ENCODE assay signal across 10 cellular contexts in genomic region chr6:169800668-169801395, GRCh38. TPM values are rescaled to one million over a fixed set of nuclear protein-coding genes. Genes with fewer than 3 reads are reported as not detected.
DNase-seq lines count a peak whose midpoint lies in the region; ATAC-seq, FAIRE-seq and TF ChIP-seq lines count a peak whose summit lies in the region.
"Had no signal": no experiment of that assay in that cellular context is flagged by ENCODE, and none has a peak within 500 bp of the region (broad histone marks: within the 10 kb centered on the region; RNA-seq: fewer than 3 reads in every experiment).

No MANE protein-coding gene starts in this region.

- peaks cover 37% of the 10 kb centered on the region for H3K4me1 Mint-ChIP-seq in activated T-cell treated with anti-CD3 and anti-CD28 coated beads, Interleukin-2, amount 50 U/mL, for 24 hours (ENCODE audit: low read depth)
- peaks cover 31% of the 10 kb centered on the region for H3K4me1 Mint-ChIP-seq in activated T-cell treated with anti-CD3 and anti-CD28 coated beads, Interleukin-2, amount 50 U/mL, for 4 hours (ENCODE audit: low read depth)

- no peak overlapping the region for H3K4me3 Mint-ChIP-seq in activated T-cell treated with anti-CD3 and anti-CD28 coated beads, Interleukin-2, amount 50 U/mL, for 24 hours
- H3K4me3 Mint-ChIP-seq in activated T-cell treated with anti-CD3 and anti-CD28 coated beads, Interleukin-2, amount 50 U/mL, for 4 hours, result no peak overlapping the region
- H3K4me3 Mint-ChIP-seq: activated B cell treated with CpG ODN at 0.5 μM for 24 hours, mesothelial cell of epicardium had no signal

- TF ChIP-seq CTCF in dorsolateral prefrontal cortex (IDR thresholded peaks at IDR 0.05 in 54 of 56, conservative IDR thresholded peaks at IDR 0.05 in 2 of 56; ENCODE audit: low read depth in 1 of 56, partially characterized antibody in 56 of 56), result peak in 2 of 56 donors; percentile 6 to 7

- peak overlapping the region in 50 of 59 donors; percentile 14 to 87 (median 70) for H3K27ac ChIP-seq in dorsolateral prefrontal cortex

- no peaks in the 10 kb centered on the region for H3K36me3 Mint-ChIP-seq in activated T-cell treated with anti-CD3 and anti-CD28 coated beads, Interleukin-2, amount 50 U/mL, for 24 hours (ENCODE audit: low read depth)
- H3K36me3 Mint-ChIP-seq in activated T-cell treated with anti-CD3 and anti-CD28 coated beads, Interleukin-2, amount 50 U/mL, for 4 hours (ENCODE audit: insufficient read depth), result no peaks in the 10 kb centered on the region
- H3K36me3 Mint-ChIP-seq: mesothelial cell of epicardium had no signal

- H3K27me3 ChIP-seq in dorsolateral prefrontal cortex, result peaks cover 0 to 16% (median 0%) of the 10 kb centered on the region in 45 donors

- intact Hi-C loops in dorsolateral prefrontal cortex (cut with DNase I), result loop anchor here in 1 of 2 donors (10.0 kb wide), 1 partner anchor 164 kb away; no protein-coding TSS in a partner anchor

- H3K9me3 Mint-ChIP-seq in activated T-cell treated with anti-CD3 and anti-CD28 coated beads, Interleukin-2, amount 50 U/mL, for 24 hours, result no peaks in the 10 kb centered on the region
- H3K9me3 Mint-ChIP-seq in activated T-cell treated with anti-CD3 and anti-CD28 coated beads, Interleukin-2, amount 50 U/mL, for 4 hours, result no peaks in the 10 kb centered on the region
- H3K9me3 Mint-ChIP-seq: activated B cell treated with CpG ODN at 0.5 μM for 24 hours had no signal

- H3K27me3 Mint-ChIP-seq in activated T-cell treated with anti-CD3 and anti-CD28 coated beads, Interleukin-2, amount 50 U/mL, for 24 hours, result peaks cover 44% of the 10 kb centered on the region
- peaks cover 42% of the 10 kb centered on the region for H3K27me3 Mint-ChIP-seq in activated T-cell treated with anti-CD3 and anti-CD28 coated beads, Interleukin-2, amount 50 U/mL, for 4 hours (ENCODE audit: low read depth)

- no peak for ATAC-seq in activated T-cell treated with anti-CD3 and anti-CD28 coated beads, Interleukin-2, amount 50 U/mL, for 4 hours
- ATAC-seq in GM21528 (IDR thresholded peaks at IDR 0.05; ENCODE audit: low FRiP score, unreplicated experiment), result no peak

- TF ChIP-seq POLR2A in GM12891 (IDR thresholded peaks at IDR 0.05; ENCODE audit: low read depth, low read length), result no peak

- DNase-seq in activated T-cell treated with anti-CD3 and anti-CD28 coated beads, Interleukin-2, amount 50 U/mL, for 24 hours, result peak; percentile 26
- DNase-seq in activated T-cell treated with anti-CD3 and anti-CD28 coated beads, Interleukin-2, amount 50 U/mL, for 4 hours, result no peak
- DNase-seq in NCI-H146 treated with DMSO at 0.1 percent for 48 hours (lab: John Stamatoyannopoulos, UW; ENCODE audit: unreplicated experiment) (peak; percentile 65), dorsolateral prefrontal cortex (peak in 9 of 10 donors; percentile 37 to 93 (median 78)), pons (ENCODE audit: low spot score) (peak; percentile 70), SIG-M5 treated with dmso at 0.1 percent for 504 hours (lab: John Stamatoyannopoulos, UW; ENCODE audit: unreplicated experiment) (no peak), GM12891 (ENCODE audit: insufficient read length, low spot score) (no peak)
- DNase-seq: activated B cell treated with CpG ODN at 0.5 μM for 24 hours had no signal

- peak overlapping the region; percentile 42 for H3K27ac Mint-ChIP-seq in activated T-cell treated with anti-CD3 and anti-CD28 coated beads, Interleukin-2, amount 50 U/mL, for 24 hours
- H3K27ac Mint-ChIP-seq: activated B cell treated with CpG ODN at 0.5 μM for 24 hours, mesothelial cell of epicardium had no signal

- no peak for FAIRE-seq in GM12891 (lab: Jason Lieb, UNC)

- H3K4me3 ChIP-seq in dorsolateral prefrontal cortex, result peak overlapping the region in 1 of 59 donors; percentile 1

TF ChIP-seq in GM12891, 5 proteins besides CTCF, POLR2A, EP300 and RAD21:
- no peak for TF ChIP-seq POLR2AphosphoS5 (IDR thresholded peaks at IDR 0.05; ENCODE audit: low read depth, low read length)
- TF ChIP-seq POU2F2 (IDR thresholded peaks at IDR 0.05; ENCODE audit: low read depth, low read length), result no peak
- TF ChIP-seq SPI1 (IDR thresholded peaks at IDR 0.05; ENCODE audit: low read depth, low read length), result no peak
- no peak for TF ChIP-seq PAX5 (IDR thresholded peaks at IDR 0.05; ENCODE audit: insufficient read depth, low read length, severe bottlenecking)
- TF ChIP-seq TAF1 (IDR thresholded peaks at IDR 0.05; ENCODE audit: low read depth, low read length), result no peak

RNA-seq across cellular contexts. Expression of gene ERMARD, which starts 49.4 kb away (rescaled TPM):
- total RNA-seq in activated T-cell treated with anti-CD3 and anti-CD28 coated beads, Interleukin-2, amount 50 U/mL, for 4 hours, result 10 to 100 TPM; 19.2 to 26.0 (median 22.4) TPM
- total RNA-seq in dorsolateral prefrontal cortex, result 10 to 100 TPM; 16.6 to 44.8 (median 27.1) TPM
- polyA plus RNA-seq in GM12891 (2012; ENCODE audit: low read depth, missing spikeins), result 28.0 TPM

RNA-seq across cellular contexts. Expression of gene DYNLT2, which starts 49.5 kb away (rescaled TPM):
- total RNA-seq in activated T-cell treated with anti-CD3 and anti-CD28 coated beads, Interleukin-2, amount 50 U/mL, for 4 hours, result 1 to 10 TPM in 2 of 3 donors, under 1 TPM in 1; 0.95 to 1.7 (median 1.6) TPM
- total RNA-seq in dorsolateral prefrontal cortex, result 1 to 10 TPM; 1.4 to 6.6 (median 3.0) TPM
- 1.7 TPM for polyA plus RNA-seq in GM12891 (2012; ENCODE audit: low read depth, missing spikeins)

Comparison
In these comparisons a context has a peak if more than half of its experiments do, and no peak if none do; other contexts are left out.
1. DNase-seq: peak in activated T-cell treated with anti-CD3 and anti-CD28 coated beads, Interleukin-2, amount 50 U/mL, for 24 hours (single experiment), NCI-H146 treated with DMSO at 0.1 percent for 48 hours (single experiment), dorsolateral prefrontal cortex (9 of 10) and pons (single experiment); none in activated T-cell treated with anti-CD3 and anti-CD28 coated beads, Interleukin-2, amount 50 U/mL, for 4 hours (single experiment), SIG-M5 treated with dmso at 0.1 percent for 504 hours (single experiment) and GM12891 (single experiment).